Comparison of ENCODE assay signal across 1 cellular context in genomic region chr5:94793816-94794198, GRCh38.
TF ChIP-seq lines count a peak whose summit lies in the region.

No MANE protein-coding gene starts in this region.

TF ChIP-seq in GM12878, 131 proteins besides CTCF, POLR2A, EP300 and RAD21 (continued from another document):
- TF ChIP-seq E2F8 (IDR thresholded peaks at IDR 0.05; ENCODE audit: low read depth, partially characterized antibody) (no peak), LARP7 (IDR thresholded peaks at IDR 0.05) (no peak), MEF2A (IDR thresholded peaks at IDR 0.05; ENCODE audit: insufficient read depth, low read depth, low read length) (no peak), POU2F2 (IDR thresholded peaks at IDR 0.05; ENCODE audit: borderline replicate concordance, low read depth, low read length) (no peak), TBL1XR1 (IDR thresholded peaks at IDR 0.05; ENCODE audit: low read depth, low read length) (no peak), BMI1 (IDR thresholded peaks at IDR 0.05; ENCODE audit: borderline replicate concordance) (no peak), PAX8 (IDR thresholded peaks at IDR 0.05) (no peak), ZBTB40 (IDR thresholded peaks at IDR 0.05; ENCODE audit: borderline replicate concordance) (no peak), BRCA1 (IDR thresholded peaks at IDR 0.05; ENCODE audit: low read depth, low read length) (no peak), DPF2 (IDR thresholded peaks at IDR 0.05) (0 out of 2 replicates have a peak, but pooled peaks have one; percentile 6), KDM1A (IDR thresholded peaks at IDR 0.05; ENCODE audit: borderline replicate concordance) (no peak), MTA3 (IDR thresholded peaks at IDR 0.05; ENCODE audit: borderline replicate concordance, low read length) (no peak), NFIC (IDR thresholded peaks at IDR 0.05; ENCODE audit: low read depth, low read length) (peak; percentile 11), RUNX3 (IDR thresholded peaks at IDR 0.05; ENCODE audit: low read length) (no peak), YY1 (IDR thresholded peaks at IDR 0.05; ENCODE audit: low read depth, low read length) (no peak), CUX1 (IDR thresholded peaks at IDR 0.05; ENCODE audit: insufficient replicate concordance, low read depth, low read length) (peak; percentile 66), TCF3 (IDR thresholded peaks at IDR 0.05; ENCODE audit: borderline replicate concordance, insufficient read depth, low read depth, low read length) (no peak), SIX5 (IDR thresholded peaks at IDR 0.05; ENCODE audit: low read depth, low read length, severe bottlenecking) (no peak), E2F4 (IDR thresholded peaks at IDR 0.05; ENCODE audit: low read depth, low read length) (no peak), IRF3 (IDR thresholded peaks at IDR 0.05) (no peak), ZNF384 (IDR thresholded peaks at IDR 0.05; ENCODE audit: borderline replicate concordance, low read depth, low read length) (no peak), MEF2B (IDR thresholded peaks at IDR 0.05; ENCODE audit: partially characterized antibody, poor library complexity, severe bottlenecking) (no peak), ESRRA (IDR thresholded peaks at IDR 0.05; ENCODE audit: low read length) (no peak), NFYA (IDR thresholded peaks at IDR 0.05; ENCODE audit: borderline replicate concordance, low read depth, low read length) (no peak)
TF ChIP-seq in GM12878: peak in this region for 8.
